1 cellular context compared by ENCODE assay signal in the genomic region with DNA sequence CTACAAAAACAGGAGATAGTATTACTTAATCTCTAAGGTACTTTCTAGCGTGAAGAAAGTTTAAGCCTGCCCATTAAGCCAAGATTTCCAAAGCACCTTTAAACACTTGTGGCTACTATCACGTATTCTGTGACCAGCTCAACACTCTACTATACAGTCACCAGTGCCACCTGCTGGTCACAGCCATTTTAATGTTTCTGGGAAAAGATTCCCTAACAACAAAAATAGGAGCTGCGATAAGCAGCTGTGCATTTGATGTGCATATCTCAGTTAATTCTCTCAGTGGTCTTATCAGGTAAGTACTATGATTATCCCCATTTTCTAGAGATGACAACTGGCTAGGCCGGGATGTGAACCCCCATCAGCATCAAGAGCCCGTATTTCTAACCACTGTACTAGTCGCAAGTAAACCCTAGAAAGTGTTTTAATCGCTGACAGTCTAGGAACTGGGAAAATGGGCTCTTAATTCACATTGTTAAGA.
TF ChIP-seq lines count a peak whose summit lies in the region.

No MANE protein-coding gene starts in this region.

TF ChIP-seq in K562, 482 proteins besides CTCF, POLR2A, EP300 and RAD21:
- TF ChIP-seq MEF2A (IDR thresholded peaks at IDR 0.05; ENCODE audit: control insufficient read depth, low read depth, low read length) (no peak), SMC3 (conservative IDR thresholded peaks at IDR 0.05; ENCODE audit: insufficient read depth, low read depth, low read length) (peak; percentile 35; the same call in 1 of the 2 replicates)
